Comparison of ENCODE assay signal across 9 cellular contexts in genomic region chr1:20508411-20508771, GRCh38. TPM values are rescaled to one million over a fixed set of nuclear protein-coding genes. Genes with fewer than 3 reads are reported as not detected.
DNase-seq lines count a peak whose midpoint lies in the region; ATAC-seq and TF ChIP-seq lines count a peak whose summit lies in the region.
"Had no signal": no experiment of that assay in that cellular context is flagged by ENCODE, and none has a peak within 500 bp of the region (broad histone marks: within the 10 kb centered on the region; RNA-seq: fewer than 3 reads in every experiment).

No MANE protein-coding gene starts in this region.

- TF ChIP-seq CTCF in CD4-positive, alpha-beta T cell (IDR thresholded peaks at IDR 0.05), result no peak
- TF ChIP-seq CTCF in OCI-LY7 (conservative IDR thresholded peaks at IDR 0.05; ENCODE audit: low read length), result no peak
- no peak for TF ChIP-seq CTCF in endodermal cell (conservative IDR thresholded peaks at IDR 0.05)

- peak overlapping the region; percentile 93 for H3K27ac ChIP-seq in CD4-positive, alpha-beta T cell (ENCODE audit: low read depth, low read length)
- H3K27ac ChIP-seq in OCI-LY7 (ENCODE audit: low read depth, low read length, poor library complexity, severe bottlenecking), result no peak overlapping the region
- H3K27ac ChIP-seq in endodermal cell (ENCODE audit: low read depth, low read length), result no peak overlapping the region

- peak overlapping the region; percentile 94 for H2AFZ ChIP-seq in OCI-LY7 (ENCODE audit: low read length)
- peak overlapping the region; percentile 65 for H2AFZ ChIP-seq in neuron (ENCODE audit: low read depth, low read length)

- no peak for ATAC-seq in CD4-positive, alpha-beta T cell (ENCODE audit: poor library complexity)

- WGBS in endodermal cell (ENCODE audit: insufficient coverage in 1 of 2, insufficient read length in 1 of 2), 2 experiments, result 67 to 75% methylated on average over 3 to 5 of the region's 5 CpGs

- H3K4me3 ChIP-seq in OCI-LY7 (ENCODE audit: low read depth, low read length, poor library complexity, severe bottlenecking) (peak overlapping the region; percentile 97), endodermal cell (ENCODE audit: low read length) (peak overlapping the region; percentile 96), neuron (ENCODE audit: low read length) (peak overlapping the region; percentile 83)

- intact Hi-C loops in CD4-positive, alpha-beta T cell (cut with DNase I, micrococcal nuclease), result loop anchor here in 1 of 2 experiments (2.0 to 5.0 kb wide), 4 partner anchors 278 to 1301 kb away; partner anchors contain the start of genes EIF4G3, EMC1, HP1BP3 and MRTO4
- intact Hi-C loops in OCI-LY7 (cut with micrococcal nuclease; ENCODE audit: unreplicated experiment), result no loop called here

- peaks cover 46% of the 10 kb centered on the region for H3K4me1 ChIP-seq in OCI-LY7 (ENCODE audit: insufficient read depth, low read length, poor library complexity, severe bottlenecking)
- no peaks in the 10 kb centered on the region for H3K4me1 ChIP-seq in endodermal cell (ENCODE audit: control insufficient read depth, insufficient read depth, low read length)
- peaks cover 17% of the 10 kb centered on the region for H3K4me1 ChIP-seq in neuron (ENCODE audit: insufficient read depth, low read length)

- peaks cover 24% of the 10 kb centered on the region for H3K36me3 Mint-ChIP-seq in CD4-positive, alpha-beta T cell (ENCODE audit: low read depth)
- no peaks in the 10 kb centered on the region for H3K36me3 Mint-ChIP-seq in endodermal cell (ENCODE audit: low read depth)

- BruUV-seq in OCI-LY7 (replicated peaks; lab: Mats Ljungman, UMichigan), result TSS peak; percentile 95

- peaks cover 11% of the 10 kb centered on the region; the same call in 1 of the 2 replicates for H3K36me3 ChIP-seq in OCI-LY7 (ENCODE audit: insufficient read depth, low read length)
- peaks cover 11% of the 10 kb centered on the region for H3K36me3 ChIP-seq in endodermal cell (ENCODE audit: control insufficient read depth, insufficient read depth, low read length)
- peaks cover 9% of the 10 kb centered on the region for H3K36me3 ChIP-seq in neuron (ENCODE audit: insufficient read depth, low read length)

- peak overlapping the region; percentile 83 for H3K27ac Mint-ChIP-seq in CD4-positive, alpha-beta T cell
- H3K27ac Mint-ChIP-seq in endodermal cell, result no peak overlapping the region

- H3K9me2 ChIP-seq in OCI-LY7 (ENCODE audit: insufficient read depth, low read length), result no peaks in the 10 kb centered on the region; the same call in 1 of the 2 replicates

- CTCF ChIA-PET in CD4-positive, alpha-beta T cell (lab: Charles Lee), result no interaction called here
- CTCF ChIA-PET in OCI-LY7 (lab: Charles Lee; ENCODE audit: unreplicated experiment), result interaction anchor here (0.6 kb wide), 1 partner anchor 187 kb away, joined by 3 read pairs; no protein-coding TSS in a partner anchor

- peaks cover 30% of the 10 kb centered on the region for H3K4me1 Mint-ChIP-seq in CD4-positive, alpha-beta T cell (ENCODE audit: low read depth)
- H3K4me1 Mint-ChIP-seq in endodermal cell, result peaks cover 5% of the 10 kb centered on the region

- POLR2A ChIA-PET in CD4-positive, alpha-beta T cell (lab: Charles Lee), result interaction anchor here (0.6 to 1.3 kb wide), 6 partner anchors 15 to 153 kb away, joined by 3 to 10 read pairs (median 4); partner anchors contain the start of genes CAMK2N1, DDOST and PINK1
- POLR2A ChIA-PET in OCI-LY7 (lab: Charles Lee), result interaction anchor here (0.7 to 1.5 kb wide), 3 partner anchors 75 to 295 kb away, joined by 3 to 4 read pairs (median 3); no protein-coding TSS in a partner anchor

- no peaks in the 10 kb centered on the region for H4K20me1 ChIP-seq in OCI-LY7 (ENCODE audit: insufficient read depth, low read length)

- peaks cover 42% of the 10 kb centered on the region for H3K79me2 ChIP-seq in OCI-LY7 (ENCODE audit: insufficient read depth, low read depth, low read length)

- H3K27me3 ChIP-seq in CD4-positive, alpha-beta T cell (ENCODE audit: control insufficient read depth, insufficient read depth, low read length), result no peaks in the 10 kb centered on the region
- H3K27me3 ChIP-seq in endodermal cell (ENCODE audit: control insufficient read depth, insufficient read depth, low read length, poor library complexity, severe bottlenecking) (peaks cover 44% of the 10 kb centered on the region), neuron (ENCODE audit: insufficient read depth, low read length) (peaks cover 5% of the 10 kb centered on the region)

- H3K4me2 ChIP-seq in OCI-LY7 (ENCODE audit: low read length), result peak overlapping the region; percentile 81

- H3K9me3 Mint-ChIP-seq in CD4-positive, alpha-beta T cell, result no peaks in the 10 kb centered on the region
- H3K9me3 Mint-ChIP-seq in endodermal cell, result no peaks in the 10 kb centered on the region

- peaks cover 17% of the 10 kb centered on the region for H3K27me3 Mint-ChIP-seq in CD4-positive, alpha-beta T cell
- H3K27me3 Mint-ChIP-seq in endodermal cell (ENCODE audit: insufficient read depth), result peaks cover 45% of the 10 kb centered on the region

- no peak for DNase-seq in CD4-positive, alpha-beta T cell
- no peak for DNase-seq in OCI-LY7 (ENCODE audit: low spot score)
- no peak for DNase-seq in endodermal cell
- no peak for DNase-seq in stimulated activated CD4-positive, alpha-beta T cell treated with anti-CD3 and anti-CD28 coated beads, Interleukin-4, amount 100 ng/mL, for 4 hours
- no peak for DNase-seq in DMS79 (lab: John Stamatoyannopoulos, UW)
- DNase-seq in cerebellum (ENCODE audit: low spot score), result no peak
- no peak for DNase-seq in NCI-H526 (lab: John Stamatoyannopoulos, UW)

- peak overlapping the region; percentile 86 for H3K4me3 Mint-ChIP-seq in CD4-positive, alpha-beta T cell
- H3K4me3 Mint-ChIP-seq in endodermal cell, result peak overlapping the region; percentile 90

- H3K9ac ChIP-seq in endodermal cell (ENCODE audit: extremely low read depth, low read length, poor library complexity, severe bottlenecking), result no peak overlapping the region

- no peaks in the 10 kb centered on the region for H3K9me3 ChIP-seq in CD4-positive, alpha-beta T cell (ENCODE audit: control insufficient read depth, low read length)
- H3K9me3 ChIP-seq in OCI-LY7 (ENCODE audit: low read length) (no peaks in the 10 kb centered on the region), endodermal cell (ENCODE audit: control insufficient read depth, low read length) (no peaks in the 10 kb centered on the region), neuron (ENCODE audit: low read length) (no peaks in the 10 kb centered on the region)

RNA-seq across cellular contexts. Expression of gene MUL1, which starts 0.4 kb away (rescaled TPM):
- 10 to 100 TPM; 17.2 to 17.6 TPM for total RNA-seq in CD4-positive, alpha-beta T cell
- 15.5 and 16.3 TPM in 2 replicates for total RNA-seq in OCI-LY7 (2014; rRNA removed; shearing (Covaris generic))
- total RNA-seq in OCI-LY7 (2022), result 20.6 and 25.2 TPM in 2 replicates
- 10 to 100 TPM; 15.6 to 19.8 TPM for total RNA-seq in endodermal cell
- 20.6 TPM for polyA plus RNA-seq in endodermal cell (2013, experiment 1 of 2)
- 17.8 TPM for polyA plus RNA-seq in endodermal cell (2013, experiment 2 of 2)
- 10.3 TPM for total RNA-seq in cerebellum

RNA-seq across cellular contexts. Expression of gene CAMK2N1, which starts 22.4 kb away (rescaled TPM):
- total RNA-seq in CD4-positive, alpha-beta T cell, result 1 to 10 TPM; 2.3 TPM
- not detected in 2 replicates for total RNA-seq in OCI-LY7 (2014; rRNA removed; shearing (Covaris generic))
- total RNA-seq in OCI-LY7 (2022) (not detected in 2 replicates), endodermal cell (10 to 100 TPM; 10.2 to 16.2 TPM), cerebellum (26.5 TPM)
- 29.4 TPM for polyA plus RNA-seq in endodermal cell (2013, experiment 1 of 2)
- 26.4 TPM for polyA plus RNA-seq in endodermal cell (2013, experiment 2 of 2)

RNA-seq across cellular contexts. Expression of gene FAM43B, which starts 44.0 kb away (rescaled TPM):
- not detected for total RNA-seq in CD4-positive, alpha-beta T cell
- not detected in 2 replicates for total RNA-seq in OCI-LY7 (2014; rRNA removed; shearing (Covaris generic))
- total RNA-seq in OCI-LY7 (2022) (not detected in 2 replicates), endodermal cell (under 1 TPM; 0.13 to 0.29 TPM), cerebellum (2.5 TPM)
- 1.2 TPM for polyA plus RNA-seq in endodermal cell (2013, experiment 1 of 2)
- 1.4 TPM for polyA plus RNA-seq in endodermal cell (2013, experiment 2 of 2)
- total RNA-seq: lung microvascular endothelial cell had no signal
